Comparison of ENCODE assay signal across 8 cellular contexts in the genomic region with DNA sequence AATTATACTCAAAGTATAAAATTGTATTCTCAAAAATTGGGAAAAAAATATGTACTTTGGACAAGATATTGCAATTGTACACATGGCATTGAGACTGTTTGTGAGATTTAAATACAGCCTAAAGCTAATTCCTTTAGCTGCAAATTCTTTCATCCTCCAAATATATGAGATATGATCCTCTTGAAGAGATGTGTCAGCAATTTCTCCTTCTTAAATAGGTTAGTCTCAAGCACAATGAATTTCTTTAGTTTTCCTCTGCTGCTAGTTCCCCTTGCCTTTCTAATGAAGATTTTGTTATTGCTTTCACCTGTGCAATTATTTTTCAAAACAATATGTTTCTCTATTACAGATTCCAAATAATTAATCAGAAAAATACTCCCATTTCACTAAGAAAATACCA.
"Had no signal": no experiment of that assay in that cellular context is flagged by ENCODE, and none has a peak within 500 bp of the region (broad histone marks: within the 10 kb centered on the region; RNA-seq: fewer than 3 reads in every experiment).

No MANE protein-coding gene starts in this region.

- H3K27ac ChIP-seq: GM23248, HL-60 had no signal

- H3K9ac ChIP-seq: GM23248 had no signal

- H3K4me3 ChIP-seq: GM23248 had no signal

- DNase-seq: GM23248, GOT3, H9, HCEC 1CT, Karpas-422, KG1 had no signal

- FAIRE-seq: H54 had no signal

- H2AFZ ChIP-seq: GM23248 had no signal
